Comparison of ENCODE assay signal across 24 cellular contexts in genomic region chr17:6394055-6394454, GRCh38. TPM values are rescaled to one million over a fixed set of nuclear protein-coding genes. Genes with fewer than 3 reads are reported as not detected.
"Had no signal": no experiment of that assay in that cellular context is flagged by ENCODE, and none has a peak within 500 bp of the region (broad histone marks: within the 10 kb centered on the region; RNA-seq: fewer than 3 reads in every experiment).

No MANE protein-coding gene starts in this region.

- ATAC-seq: left colon; left ventricle myocardium superior; sciatic nerve; stimulated activated naive B cell treated with anti-CD40 and anti-IgM and Interleukin-4, amounts not matched to agents 10 μg/mL and 1 μg/mL and 100 μg/mL, for 72 hours; stimulated activated naive CD8-positive, alpha-beta T cell treated with anti-CD3 and anti-CD28 coated beads, Interleukin-15, amount 100 ng/mL, for 72 hours; upper lobe of right lung had no signal

- H3K4me3 Mint-ChIP-seq: naive B cell; nephron; stimulated activated naive B cell treated with anti-CD40 and anti-IgM and Interleukin-4, amounts not matched to agents 10 μg/mL and 1 μg/mL and 100 μg/mL, for 72 hours; stimulated activated naive CD8-positive, alpha-beta T cell treated with anti-CD3 and anti-CD28 coated beads, Interleukin-15, amount 100 ng/mL, for 72 hours had no signal

- H3K79me2 ChIP-seq: hepatocyte had no signal

- H3K27ac Mint-ChIP-seq: naive B cell; nephron; stimulated activated naive B cell treated with anti-CD40 and anti-IgM and Interleukin-4, amounts not matched to agents 10 μg/mL and 1 μg/mL and 100 μg/mL, for 72 hours; stimulated activated naive CD8-positive, alpha-beta T cell treated with anti-CD3 and anti-CD28 coated beads, Interleukin-15, amount 100 ng/mL, for 72 hours had no signal

- H3K4me3 ChIP-seq: hepatocyte, lung, skin epidermis, testis, tibial nerve, upper lobe of right lung, vagina had no signal

- H2AFZ ChIP-seq: hepatocyte had no signal

- H3K36me3 Mint-ChIP-seq: naive B cell had no signal

- H3K36me3 ChIP-seq: neutrophil, tibial nerve, upper lobe of right lung, vagina had no signal

- H3K27ac ChIP-seq: hepatocyte, neutrophil, skin epidermis, testis, tibial nerve, upper lobe of right lung, vagina had no signal

- H3K9me3 ChIP-seq: neutrophil, testis, vagina had no signal

- DNase-seq: dermis blood vessel endothelial cell; foreskin melanocyte; left colon; left ventricle myocardium superior; naive B cell; stimulated activated CD4-positive, alpha-beta T cell treated with anti-CD3 and anti-CD28 coated beads, Interleukin-2, amount 100 ng/mL, for 24 hours; stimulated activated CD4-positive, alpha-beta T cell treated with anti-CD3 and anti-CD28 coated beads, Interleukin-4, amount 100 ng/mL, for 4 hours; stimulated activated naive B cell treated with anti-CD40 and anti-IgM and Interleukin-4, amounts not matched to agents 10 μg/mL and 1 μg/mL and 100 μg/mL, for 72 hours; stimulated activated naive CD8-positive, alpha-beta T cell treated with anti-CD3 and anti-CD28 coated beads, Interleukin-15, amount 100 ng/mL, for 72 hours; testis; upper lobe of right lung had no signal

- H3K4me1 Mint-ChIP-seq: naive B cell; nephron; stimulated activated naive B cell treated with anti-CD40 and anti-IgM and Interleukin-4, amounts not matched to agents 10 μg/mL and 1 μg/mL and 100 μg/mL, for 72 hours; stimulated activated naive CD8-positive, alpha-beta T cell treated with anti-CD3 and anti-CD28 coated beads, Interleukin-15, amount 100 ng/mL, for 72 hours had no signal

- H3K27me3 ChIP-seq: testis, tibial nerve, vagina had no signal

- H3K4me1 ChIP-seq: testis, tibial nerve, upper lobe of right lung, vagina had no signal

RNA-seq across cellular contexts. Expression of gene AIPL1, which starts 40.9 kb away (rescaled TPM):
- total RNA-seq: dermis blood vessel endothelial cell, hepatocyte, kidney epithelial cell, left colon, left ventricle myocardium superior, lung, osteoblast, pulmonary artery endothelial cell, sciatic nerve, subcutaneous adipose tissue, tibial nerve, upper lobe of right lung, vagina had no signal
- polyA plus RNA-seq: esophagus, hepatocyte, lung had no signal

RNA-seq across cellular contexts. Expression of gene PIMREG, which starts 50.2 kb away (rescaled TPM):
- total RNA-seq: left ventricle myocardium superior, sciatic nerve had no signal
